ENCODE assay signal across 8 cellular contexts in genomic region chr19:19900124-19900523, GRCh38. TPM values are rescaled to one million over a fixed set of nuclear protein-coding genes. Genes with fewer than 3 reads are reported as not detected.
DNase-seq lines count a peak whose midpoint lies in the region; ATAC-seq and TF ChIP-seq lines count a peak whose summit lies in the region.

No MANE protein-coding gene starts in this region.

- TF ChIP-seq CTCF in DND-41 (IDR thresholded peaks at IDR 0.05; ENCODE audit: borderline replicate concordance, extremely low read depth, low read length, poor library complexity, severe bottlenecking) (no peak), right atrium auricular region (IDR thresholded peaks at IDR 0.05) (no peak)

- peak overlapping the region; percentile 73 for H2AFZ ChIP-seq in DND-41 (ENCODE audit: low read depth, low read length)

- H3K4me3 Mint-ChIP-seq in activated CD4-positive, alpha-beta memory T cell treated with anti-CD3 and anti-CD28 coated beads for 36 hours: peak overlapping the region; percentile 98

- H4K20me1 ChIP-seq in DND-41 (ENCODE audit: insufficient read depth, low read length): peaks cover 11% of the 10 kb centered on the region

- H3K9me3 ChIP-seq in DND-41 (ENCODE audit: insufficient read depth, low read length, severe bottlenecking) (peaks cover 11% of the 10 kb centered on the region), right atrium auricular region (peaks cover 0 to 16% of the 10 kb centered on the region in 2 donors), skeletal muscle tissue (ENCODE audit: control insufficient read depth in 3 of 3, low read length in 3 of 3) (peaks cover 2 to 6% (median 3%) of the 10 kb centered on the region in 3 donors)

- ATAC-seq in DND-41 (ENCODE audit: insufficient read depth, low read depth) (peak; percentile 44), GM21447 (IDR thresholded peaks at IDR 0.05; ENCODE audit: unreplicated experiment) (no peak)

- peaks cover 54% of the 10 kb centered on the region for H3K4me1 ChIP-seq in DND-41 (ENCODE audit: insufficient read depth, low read length)
- H3K4me1 ChIP-seq in right atrium auricular region: peaks cover 0 to 7% of the 10 kb centered on the region in 2 donors
- H3K4me1 ChIP-seq in skeletal muscle tissue (ENCODE audit: control insufficient read depth in 3 of 3, insufficient read depth in 3 of 3, low read length in 3 of 3): peaks cover 0 to 12% (median 6%) of the 10 kb centered on the region in 3 donors

- peak overlapping the region; percentile 96 for H3K27ac ChIP-seq in DND-41 (ENCODE audit: low read length)
- H3K27ac ChIP-seq in right atrium auricular region: peak overlapping the region; percentile 86 to 89
- peak overlapping the region; percentile 42 for H3K27ac ChIP-seq in skeletal muscle tissue (ENCODE audit: low read depth, low read length)

- POLR2A ChIA-PET in activated CD4-positive, alpha-beta memory T cell treated with anti-CD3 and anti-CD28 coated beads for 36 hours (lab: Charles Lee): interaction anchor here (0.7 to 3.3 kb wide), 6 partner anchors 32 to 238 kb away, joined by 3 to 31 read pairs (median 8); partner anchors contain the start of genes ZNF101, ZNF253 and ZNF506

- CTCF ChIA-PET in activated CD4-positive, alpha-beta memory T cell treated with anti-CD3 and anti-CD28 coated beads for 36 hours (lab: Charles Lee): interaction anchor here (0.8 to 2.1 kb wide), 3 partner anchors 34 to 118 kb away, joined by 3 to 7 read pairs (median 4); partner anchors contain the start of genes ZNF253 and ZNF506

- H3K27me3 ChIP-seq in DND-41 (ENCODE audit: insufficient read depth, low read length, poor library complexity) (no peaks in the 10 kb centered on the region), right atrium auricular region (no peaks in the 10 kb centered on the region), skeletal muscle tissue (ENCODE audit: control insufficient read depth in 3 of 3, insufficient read depth in 3 of 3, low read length in 3 of 3) (no peaks in the 10 kb centered on the region)

- H3K9ac ChIP-seq in DND-41 (ENCODE audit: low read depth, low read length) (peak overlapping the region; percentile 93), skeletal muscle tissue (ENCODE audit: low read depth in 1 of 3, low read length in 3 of 3) (peak overlapping the region; percentile 66 to 84 (median 75))

- peaks cover 48% of the 10 kb centered on the region for H3K79me2 ChIP-seq in DND-41 (ENCODE audit: insufficient read depth, low read length)

- H3K4me3 ChIP-seq in DND-41 (ENCODE audit: low read depth in 1 of 2, low read length in 2 of 2): peak overlapping the region; percentile 84 to 94
- peak overlapping the region; percentile 57 to 77 for H3K4me3 ChIP-seq in right atrium auricular region
- peak overlapping the region; percentile 83 to 93 (median 85) for H3K4me3 ChIP-seq in skeletal muscle tissue (ENCODE audit: low read length in 3 of 3)

- peak; percentile 62 for DNase-seq in DND-41
- peak; percentile 37 for DNase-seq in HS-5 (ENCODE audit: low read depth)
- peak; percentile 20 for DNase-seq in activated CD4-positive, alpha-beta memory T cell treated with anti-CD3 and anti-CD28 coated beads for 36 hours
- no peak for DNase-seq in right atrium auricular region (ENCODE audit: low spot score)
- DNase-seq in GM19240 (ENCODE audit: insufficient read length, low spot score): no peak
- DNase-seq in HUDEP-2 (lab: John Stamatoyannopoulos, UW; ENCODE audit: unreplicated experiment in 76 of 76): no peak

- intact Hi-C loops in activated CD4-positive, alpha-beta memory T cell treated with anti-CD3 and anti-CD28 coated beads for 36 hours (cut with micrococcal nuclease): loop anchor here (1.0 to 2.0 kb wide), 5 partner anchors 27 to 231 kb away; partner anchors contain the start of genes ZNF101 and ZNF14

- peaks cover 29% of the 10 kb centered on the region for H3K4me1 Mint-ChIP-seq in activated CD4-positive, alpha-beta memory T cell treated with anti-CD3 and anti-CD28 coated beads for 36 hours (ENCODE audit: low read depth)

- peak overlapping the region; percentile 96 for H3K27ac Mint-ChIP-seq in activated CD4-positive, alpha-beta memory T cell treated with anti-CD3 and anti-CD28 coated beads for 36 hours

- peaks cover 44% of the 10 kb centered on the region for H3K9me3 Mint-ChIP-seq in activated CD4-positive, alpha-beta memory T cell treated with anti-CD3 and anti-CD28 coated beads for 36 hours

- H3K36me3 ChIP-seq in DND-41 (ENCODE audit: insufficient read depth, low read length): peaks cover 32% of the 10 kb centered on the region
- no peaks in the 10 kb centered on the region for H3K36me3 ChIP-seq in right atrium auricular region
- H3K36me3 ChIP-seq in skeletal muscle tissue (ENCODE audit: control insufficient read depth in 3 of 3, insufficient read depth in 3 of 3, low read length in 3 of 3): no peaks in the 10 kb centered on the region

- H3K36me3 Mint-ChIP-seq in activated CD4-positive, alpha-beta memory T cell treated with anti-CD3 and anti-CD28 coated beads for 36 hours: peaks cover 38% of the 10 kb centered on the region

- H3K27me3 Mint-ChIP-seq in activated CD4-positive, alpha-beta memory T cell treated with anti-CD3 and anti-CD28 coated beads for 36 hours: no peaks in the 10 kb centered on the region

- peak overlapping the region; percentile 74 for H3K4me2 ChIP-seq in DND-41 (ENCODE audit: insufficient read depth, low read length)

RNA-seq across cellular contexts. Expression of gene ZNF93, which starts 0.6 kb away (rescaled TPM):
- 10 to 100 TPM; 15.6 to 17.0 TPM for total RNA-seq in activated CD4-positive, alpha-beta memory T cell treated with anti-CD3 and anti-CD28 coated beads for 36 hours
- total RNA-seq in right atrium auricular region: 1 to 10 TPM; 1.7 to 4.0 TPM
- 7.3 TPM for total RNA-seq in skeletal muscle tissue

RNA-seq across cellular contexts. Expression of gene ZNF253, which starts 34.4 kb away (rescaled TPM):
- 10 to 100 TPM; 11.0 to 12.9 TPM for total RNA-seq in activated CD4-positive, alpha-beta memory T cell treated with anti-CD3 and anti-CD28 coated beads for 36 hours
- total RNA-seq in right atrium auricular region (1 to 10 TPM; 5.0 to 6.6 TPM), skeletal muscle tissue (7.3 TPM)

Comparison
In these comparisons a context has a peak if more than half of its experiments do, and no peak if none do; other contexts are left out.
1. DNase-seq: peak in DND-41 (single experiment), HS-5 (single experiment) and activated CD4-positive, alpha-beta memory T cell treated with anti-CD3 and anti-CD28 coated beads for 36 hours (single experiment); none in right atrium auricular region (single experiment), GM19240 (single experiment) and HUDEP-2 (0 of 76).
2. H3K27ac ChIP-seq: peak in every context shown above with its lines; median percentile 96 in DND-41; 88 in right atrium auricular region; 42 in skeletal muscle tissue.
3. Peak in every context shown above with its lines, with median percentiles within 50 percentile points of each other: H3K4me3 ChIP-seq.